ENCODE assay signal across 31 cellular contexts in genomic region chr2:5231287-5231686, GRCh38.
"Had no signal": no experiment of that assay in that cellular context is flagged by ENCODE, and none has a peak within 500 bp of the region (broad histone marks: within the 10 kb centered on the region; RNA-seq: fewer than 3 reads in every experiment).

No MANE protein-coding gene starts in this region.

- H3K4me3 ChIP-seq: adrenal gland, ascending aorta, body of pancreas, breast epithelium, cardiac muscle cell had no signal

- H3K36me3 ChIP-seq: adrenal gland, ascending aorta, brain microvascular endothelial cell, breast epithelium, cardiac muscle cell had no signal

- H3K4me1 ChIP-seq: adrenal gland, ascending aorta, body of pancreas, breast epithelium had no signal

- ATAC-seq: activated naive CD4-positive, alpha-beta T cell treated with anti-CD3 and anti-CD28 coated beads, Interleukin-2, amount 50 U/mL, for 72 hours; activated naive CD8-positive, alpha-beta T cell treated with anti-CD3 and anti-CD28 coated beads, Interleukin-2, amount 50 U/mL, for 24 hours; activated T-cell treated with anti-CD3 and anti-CD28 coated beads, Interleukin-2, amount 50 U/mL, for 4 hours; activated T-cell treated with anti-CD3 and anti-CD28 coated beads, Interleukin-2, amount 50 U/mL, for 72 hours; activated T-helper 17 cell treated with anti-CD3 and anti-CD28 coated beads, Interleukin-2, amount 50 U/mL, for 72 hours; body of pancreas had no signal

- H3K9me3 ChIP-seq: adrenal gland, ascending aorta, body of pancreas, breast epithelium had no signal

- H3K27ac ChIP-seq: adrenal gland, ascending aorta, body of pancreas, brain microvascular endothelial cell, breast epithelium, cardiac muscle cell had no signal

- H3K27me3 ChIP-seq: adrenal gland, ascending aorta, body of pancreas, brain microvascular endothelial cell, breast epithelium, cardiac muscle cell had no signal

- DNase-seq: activated effector memory CD4-positive, alpha-beta T cell treated with anti-CD3 and anti-CD28 coated beads, Interleukin-2, amount 50 U/mL, for 16 hours; activated effector memory CD4-positive, alpha-beta T cell treated with Interleukin-2 at 50 U/mL for 16 hours; activated gamma-delta T cell; activated gamma-delta T cell treated with Interleukin-2 at 50 U/mL for 16 hours; activated naive CD4-positive, alpha-beta T cell; activated naive CD4-positive, alpha-beta T cell treated with anti-CD3 and anti-CD28 coated beads for 36 hours; activated naive CD4-positive, alpha-beta T cell treated with anti-CD3 and anti-CD28 coated beads, Interleukin-2, amount 10 ng/mL, durations not matched to agents 7 days and 5 days; activated naive CD4-positive, alpha-beta T cell treated with anti-CD3 and anti-CD28 coated beads, Interleukin-2, amount 50 U/mL, for 16 hours; activated naive CD4-positive, alpha-beta T cell treated with Interleukin-2 at 50 U/mL for 16 hours; activated naive CD8-positive, alpha-beta T cell treated with anti-CD3 and anti-CD28 coated beads for 36 hours; activated naive CD8-positive, alpha-beta T cell treated with anti-CD3 and anti-CD28 coated beads, Interleukin-2, amount 10 ng/mL, durations not matched to agents 7 days and 5 days; activated naive CD8-positive, alpha-beta T cell treated with anti-CD3 and anti-CD28 coated beads, Interleukin-2, amount 50 U/mL, for 24 hours; activated T-cell treated with anti-CD3 and anti-CD28 coated beads, Interleukin-2, amount 50 U/mL, for 24 hours; activated T-cell treated with anti-CD3 and anti-CD28 coated beads, Interleukin-2, amount 50 U/mL, for 4 hours; activated T-cell treated with anti-CD3 and anti-CD28 coated beads, Interleukin-2, amount 50 U/mL, for 48 hours; activated T-cell treated with anti-CD3 and anti-CD28 coated beads, Interleukin-2, amount 50 U/mL, for 72 hours; adrenal gland; amniotic stem cell; amygdala; anterior cingulate cortex; aorta; body of pancreas; brain microvascular endothelial cell; caudate nucleus; central memory CD4-positive, alpha-beta T cell; cerebellar nuclear complex had no signal
